8 cellular contexts compared by ENCODE assay signal in genomic region chr16:19804538-19805323, GRCh38.
DNase-seq lines count a peak whose midpoint lies in the region; ATAC-seq and TF ChIP-seq lines count a peak whose summit lies in the region.

No MANE protein-coding gene starts in this region.

- POLR2A ChIA-PET in HEK293T (lab: Yijun Ruan, JAX): no interaction called here

- H3K27ac Mint-ChIP-seq in activated CD8-positive, alpha-beta memory T cell treated with anti-CD3 and anti-CD28 coated beads, Interleukin-2, amount 10 ng/mL, durations not matched to agents 7 days and 5 days: peak overlapping the region; percentile 74

- peaks cover 20% of the 10 kb centered on the region for H3K36me3 Mint-ChIP-seq in activated CD8-positive, alpha-beta memory T cell treated with anti-CD3 and anti-CD28 coated beads, Interleukin-2, amount 10 ng/mL, durations not matched to agents 7 days and 5 days

- peaks cover 37% of the 10 kb centered on the region for H3K4me1 Mint-ChIP-seq in activated CD8-positive, alpha-beta memory T cell treated with anti-CD3 and anti-CD28 coated beads, Interleukin-2, amount 10 ng/mL, durations not matched to agents 7 days and 5 days

- no peaks in the 10 kb centered on the region for H3K27me3 ChIP-seq in dorsolateral prefrontal cortex

- CTCF ChIA-PET in activated CD8-positive, alpha-beta memory T cell treated with anti-CD3 and anti-CD28 coated beads, Interleukin-2, amount 10 ng/mL, durations not matched to agents 7 days and 5 days (lab: Charles Lee): no interaction called here
- CTCF ChIA-PET in HEK293T (lab: Yijun Ruan, JAX): no interaction called here

- no peak overlapping the region for H3K4me3 ChIP-seq in cardiac fibroblast (replicated peaks in 1 of 2; ENCODE audit: low read depth in 2 of 2, low read length in 2 of 2)
- no peak overlapping the region for H3K4me3 ChIP-seq in dorsolateral prefrontal cortex

- peak; percentile 65 for DNase-seq in activated CD8-positive, alpha-beta memory T cell treated with anti-CD3 and anti-CD28 coated beads, Interleukin-2, amount 10 ng/mL, durations not matched to agents 7 days and 5 days
- no peak for DNase-seq in activated CD8-positive, alpha-beta memory T cell treated with anti-CD3 and anti-CD28 coated beads, Interleukin-2, amount 50 U/mL, for 4 hours
- DNase-seq in SHP77 (lab: John Stamatoyannopoulos, UW) (peak; percentile 69 to 73), cardiac fibroblast (ENCODE audit: low read depth in 2 of 2) (peak; percentile 39 to 43), mucosa of gallbladder (ENCODE audit: low spot score) (peak; percentile 60), HEK293T (ENCODE audit: extremely low spot score) (no peak), dorsolateral prefrontal cortex (no peak)
- no peak for DNase-seq in effector CD4-positive, alpha-beta T cell

- ATAC-seq in activated CD8-positive, alpha-beta memory T cell treated with anti-CD3 and anti-CD28 coated beads, Interleukin-2, amount 10 ng/mL, durations not matched to agents 7 days and 5 days: peak; percentile 77

- H3K9me3 Mint-ChIP-seq in activated CD8-positive, alpha-beta memory T cell treated with anti-CD3 and anti-CD28 coated beads, Interleukin-2, amount 10 ng/mL, durations not matched to agents 7 days and 5 days (ENCODE audit: low read depth): peaks cover 6% of the 10 kb centered on the region

- TF ChIP-seq CTCF in cardiac fibroblast (IDR thresholded peaks at IDR 0.05; ENCODE audit: low read depth, low read length) (no peak), dorsolateral prefrontal cortex (IDR thresholded peaks at IDR 0.05 in 54 of 56, conservative IDR thresholded peaks at IDR 0.05 in 2 of 56; ENCODE audit: low read depth in 1 of 56, partially characterized antibody in 56 of 56) (no peak)

- peak overlapping the region in 11 of 59 donors; percentile 0 to 54 (median 26) for H3K27ac ChIP-seq in dorsolateral prefrontal cortex

- peak overlapping the region; percentile 31 for H3K4me3 Mint-ChIP-seq in activated CD8-positive, alpha-beta memory T cell treated with anti-CD3 and anti-CD28 coated beads, Interleukin-2, amount 10 ng/mL, durations not matched to agents 7 days and 5 days

- no peaks in the 10 kb centered on the region for H3K27me3 Mint-ChIP-seq in activated CD8-positive, alpha-beta memory T cell treated with anti-CD3 and anti-CD28 coated beads, Interleukin-2, amount 10 ng/mL, durations not matched to agents 7 days and 5 days

- intact Hi-C loops in dorsolateral prefrontal cortex (cut with DNase I): no loop called here

TF ChIP-seq in HEK293T, 16 proteins besides CTCF, POLR2A, EP300 and RAD21:
- TF ChIP-seq PKNOX1 (IDR thresholded peaks at IDR 0.05) (no peak), LEF1 (IDR thresholded peaks at IDR 0.05; ENCODE audit: borderline replicate concordance) (no peak), ZNF384 (IDR thresholded peaks at IDR 0.05) (no peak), FOXK2 (IDR thresholded peaks at IDR 0.05) (no peak), SUZ12 (IDR thresholded peaks at IDR 0.05) (no peak), HDGF (IDR thresholded peaks at IDR 0.05; ENCODE audit: borderline replicate concordance) (no peak), ELF4 (IDR thresholded peaks at IDR 0.05) (no peak), CTBP1 (IDR thresholded peaks at IDR 0.05; ENCODE audit: borderline replicate concordance) (no peak)
TF ChIP-seq in HEK293T: peak in this region for 0.

Comparison
In these comparisons a context has a peak if more than half of its experiments do, and no peak if none do; other contexts are left out.
1. DNase-seq: peak in activated CD8-positive, alpha-beta memory T cell treated with anti-CD3 and anti-CD28 coated beads, Interleukin-2, amount 10 ng/mL, durations not matched to agents 7 days and 5 days (single experiment), SHP77 (2 of 2), cardiac fibroblast (2 of 2) and mucosa of gallbladder (single experiment); none in activated CD8-positive, alpha-beta memory T cell treated with anti-CD3 and anti-CD28 coated beads, Interleukin-2, amount 50 U/mL, for 4 hours (single experiment), HEK293T (single experiment), dorsolateral prefrontal cortex (0 of 10) and effector CD4-positive, alpha-beta T cell (single experiment).